ENCODE assay signal across 20 cellular contexts in the genomic region with DNA sequence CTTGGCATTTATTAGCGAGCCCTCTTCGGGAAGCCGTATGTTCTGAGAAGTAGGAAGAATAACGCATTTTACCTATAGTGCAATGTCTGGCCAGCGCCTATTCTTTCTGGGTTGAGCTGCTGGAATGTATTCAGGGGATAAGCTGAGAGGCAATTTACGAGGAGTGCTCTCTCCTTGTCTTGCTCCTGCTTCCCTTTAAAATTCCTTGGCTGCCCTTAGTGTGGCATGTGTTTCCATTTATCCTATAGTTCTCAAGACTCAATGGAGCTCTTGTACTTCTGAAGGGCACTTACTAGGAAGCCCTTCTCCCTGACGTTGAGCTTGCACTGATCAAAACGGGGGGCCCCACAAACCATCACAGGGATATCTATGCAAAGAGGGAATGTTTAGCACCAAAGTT.
"Had no signal": no experiment of that assay in that cellular context is flagged by ENCODE, and none has a peak within 500 bp of the region (broad histone marks: within the 10 kb centered on the region; RNA-seq: fewer than 3 reads in every experiment).

No MANE protein-coding gene starts in this region.

- H3K27ac ChIP-seq: foreskin keratinocyte, parathyroid adenoma, prostate gland, right lobe of liver, thyroid gland, upper lobe of right lung, vagina had no signal

- H3K4me3 ChIP-seq: coronary artery, esophagus muscularis mucosa, mucosa of descending colon, prostate gland, right lobe of liver, suprapubic skin, thyroid gland, upper lobe of right lung, vagina had no signal

- H3K4me1 ChIP-seq: foreskin keratinocyte, parathyroid adenoma, prostate gland, right lobe of liver, thyroid gland, upper lobe of right lung, vagina had no signal

- H3K36me3 ChIP-seq: esophagus muscularis mucosa, prostate gland, right lobe of liver, suprapubic skin, thyroid gland, upper lobe of right lung, vagina had no signal

- H3K27me3 ChIP-seq: esophagus muscularis mucosa, foreskin keratinocyte, right lobe of liver, suprapubic skin, thyroid gland, upper lobe of right lung, vagina had no signal

- H3K9ac ChIP-seq: parathyroid adenoma had no signal

- DNase-seq: effector memory CD4-positive, alpha-beta T cell; foreskin keratinocyte; hippocampal formation; mammary epithelial cell; mucosa of descending colon; naive thymus-derived CD8-positive, alpha-beta T cell; right lobe of liver; stimulated activated CD4-positive, alpha-beta T cell treated with anti-CD3 and anti-CD28 coated beads, Interleukin-4, amount 100 ng/mL, for 1 hour; stimulated activated CD8-positive, alpha-beta memory T cell treated with anti-CD3 and anti-CD28 coated beads, Interleukin-4, amount 100 ng/mL, for 48 hours; stimulated activated naive CD8-positive, alpha-beta T cell treated with anti-CD3 and anti-CD28 coated beads, Interleukin-15, Interleukin-2, amounts not matched to agents 100 U/mL and 50 U/mL, for 24 hours; thyroid gland; upper lobe of right lung had no signal

- H3K9me3 ChIP-seq: esophagus muscularis mucosa, mucosa of descending colon, prostate gland, right lobe of liver, suprapubic skin, thyroid gland, upper lobe of right lung, vagina had no signal

- ATAC-seq: foreskin keratinocyte; left lobe of liver; mucosa of descending colon; naive thymus-derived CD8-positive, alpha-beta T cell; stimulated activated effector memory CD8-positive, alpha-beta T cell treated with anti-CD3 and anti-CD28 coated beads, Interleukin-12 subunit alpha, Interleukin-12 subunit beta, amount 100 ng/mL, for 72 hours; stimulated activated naive CD8-positive, alpha-beta T cell treated with anti-CD3 and anti-CD28 coated beads, Interleukin-15, Interleukin-2, amounts not matched to agents 100 U/mL and 50 U/mL, for 24 hours had no signal

- H2AFZ ChIP-seq: parathyroid adenoma had no signal
